Comparison of ENCODE assay signal across 4 cellular contexts in the genomic region with DNA sequence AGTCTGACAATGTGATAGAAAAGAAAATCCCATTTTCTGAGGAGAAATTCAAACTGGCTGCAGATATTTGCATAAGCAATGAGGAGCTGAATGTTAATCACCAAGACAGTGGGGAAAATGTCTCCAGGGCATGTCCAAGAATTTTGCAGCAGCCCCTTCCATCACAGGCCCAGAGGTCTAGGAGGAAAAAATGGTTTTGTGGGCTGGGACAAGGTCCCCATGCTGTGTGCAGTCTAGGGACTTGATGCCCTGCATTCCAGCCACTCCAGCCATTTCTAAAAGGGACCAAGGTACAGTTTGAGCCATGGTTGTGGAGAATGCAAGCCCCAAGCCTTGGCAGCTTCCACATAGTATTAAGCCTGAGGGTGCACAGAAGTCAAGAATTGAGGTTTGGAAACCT. TPM values are rescaled to one million over a fixed set of nuclear protein-coding genes. Genes with fewer than 3 reads are reported as not detected.
"Had no signal": no experiment of that assay in that cellular context is flagged by ENCODE, and none has a peak within 500 bp of the region (broad histone marks: within the 10 kb centered on the region; RNA-seq: fewer than 3 reads in every experiment).

No MANE protein-coding gene starts in this region.

RNA-seq across cellular contexts. Expression of a gene that starts 30.8 kb away (rescaled TPM):
- total RNA-seq: LHCN-M2, M059J, MCF 10A, NCI-H460 had no signal
